11 cellular contexts compared by ENCODE assay signal in genomic region chr14:24426912-24427536, GRCh38. TPM values are rescaled to one million over a fixed set of nuclear protein-coding genes. Genes with fewer than 3 reads are reported as not detected.
DNase-seq lines count a peak whose midpoint lies in the region; ATAC-seq and TF ChIP-seq lines count a peak whose summit lies in the region.
"Had no signal": no experiment of that assay in that cellular context is flagged by ENCODE, and none has a peak within 500 bp of the region (broad histone marks: within the 10 kb centered on the region; RNA-seq: fewer than 3 reads in every experiment).

No MANE protein-coding gene starts in this region.

- TF ChIP-seq POLR2A in breast epithelium (IDR thresholded peaks at IDR 0.05), result no peak

- no peak overlapping the region for H3K27ac ChIP-seq in breast epithelium
- no peak overlapping the region for H3K27ac ChIP-seq in SK-N-SH (ENCODE audit: low read depth in 2 of 2, low read length in 1 of 2)
- H3K27ac ChIP-seq in psoas muscle, result no peak overlapping the region

- H3K4me1 ChIP-seq in breast epithelium, result peaks cover 6 to 10% of the 10 kb centered on the region in 2 donors
- H3K4me1 ChIP-seq in SK-N-SH (ENCODE audit: control insufficient read depth in 1 of 2, insufficient read depth in 2 of 2, low read depth in 1 of 2, low read length in 1 of 2), result peaks cover 24 to 28% of the 10 kb centered on the region in 2 experiments; a peak in 3 of 4 replicates
- peaks cover 13% of the 10 kb centered on the region for H3K4me1 ChIP-seq in psoas muscle

- H4K20me1 ChIP-seq in SK-N-SH (ENCODE audit: insufficient read depth), result peaks cover 2% of the 10 kb centered on the region

- TF ChIP-seq CTCF in MCF 10A (IDR thresholded peaks at IDR 0.05; ENCODE audit: unreplicated experiment) (no peak), breast epithelium (IDR thresholded peaks at IDR 0.05) (no peak), WTC11 (IDR thresholded peaks at IDR 0.05) (no peak), type B pancreatic cell (conservative IDR thresholded peaks at IDR 0.05) (no peak), SK-N-SH (IDR thresholded peaks at IDR 0.05) (no peak), psoas muscle (IDR thresholded peaks at IDR 0.05) (no peak)

- H3K4me2 ChIP-seq in SK-N-SH, result no peak overlapping the region

- H3K4me3 Mint-ChIP-seq in MCF 10A (ENCODE audit: unreplicated experiment) (no peak overlapping the region), WTC11 (no peak overlapping the region), type B pancreatic cell (peak overlapping the region; percentile 42)

- H3K9me3 ChIP-seq in breast epithelium (no peaks in the 10 kb centered on the region), SK-N-SH (no peaks in the 10 kb centered on the region), psoas muscle (no peaks in the 10 kb centered on the region)

- H3F3A ChIP-seq in SK-N-SH (replicated peaks; ENCODE audit: insufficient read depth), result peaks cover 7% of the 10 kb centered on the region

- no peaks in the 10 kb centered on the region for H3K9me3 Mint-ChIP-seq in MCF 10A (ENCODE audit: unreplicated experiment)
- no peaks in the 10 kb centered on the region for H3K9me3 Mint-ChIP-seq in WTC11
- no peaks in the 10 kb centered on the region for H3K9me3 Mint-ChIP-seq in type B pancreatic cell

- H3K4me1 Mint-ChIP-seq in MCF 10A (ENCODE audit: insufficient read depth, unreplicated experiment), result peaks cover 36% of the 10 kb centered on the region
- H3K4me1 Mint-ChIP-seq in WTC11, result peaks cover 31% of the 10 kb centered on the region
- H3K4me1 Mint-ChIP-seq in type B pancreatic cell (ENCODE audit: unreplicated experiment), result peaks cover 11% of the 10 kb centered on the region

- H3K36me3 ChIP-seq in breast epithelium, result no peaks in the 10 kb centered on the region
- H3K36me3 ChIP-seq in SK-N-SH (replicated peaks in 1 of 2; ENCODE audit: control insufficient read depth in 1 of 2, insufficient read depth in 2 of 2, low read length in 1 of 2), result peaks cover 0 to 3% of the 10 kb centered on the region in 2 experiments
- peaks cover 0 to 10% of the 10 kb centered on the region in 2 donors for H3K36me3 ChIP-seq in psoas muscle (ENCODE audit: insufficient read depth in 1 of 2, low read depth in 1 of 2)

- H3K4me3 ChIP-seq in breast epithelium (no peak overlapping the region), SK-N-SH (ENCODE audit: low read depth in 2 of 2, low read length in 1 of 2) (no peak overlapping the region), psoas muscle (no peak overlapping the region)
- H3K4me3 ChIP-seq: skin epidermis had no signal

- DNase-seq in MCF 10A (ENCODE audit: unreplicated experiment), result no peak
- DNase-seq in breast epithelium (ENCODE audit: low spot score in 2 of 2), result no peak
- peak; percentile 70 for DNase-seq in WTC11 (ENCODE audit: low spot score)
- peak; percentile 68 for DNase-seq in islet precursor cell
- no peak for DNase-seq in type B pancreatic cell (ENCODE audit: extremely low spot score, unreplicated experiment)
- DNase-seq in SK-N-SH, result no peak
- no peak for DNase-seq in medulla oblongata (ENCODE audit: extremely low spot score)
- no peak for DNase-seq in psoas muscle
- DNase-seq: effector CD4-positive, alpha-beta T cell; NCI-H1048 had no signal

- H3K9me2 ChIP-seq in SK-N-SH, result no peaks in the 10 kb centered on the region

- peaks cover 19% of the 10 kb centered on the region for H3K79me2 ChIP-seq in SK-N-SH (ENCODE audit: insufficient read depth)

- intact Hi-C loops in MCF 10A (cut with micrococcal nuclease), result no loop called here
- intact Hi-C loops in breast epithelium (cut with DNase I; ENCODE audit: low total_unique reads), result no loop called here
- intact Hi-C loops in psoas muscle (cut with DNase I), result loop anchor here in 1 of 2 donors (1.0 kb wide), 1 partner anchor 18 kb away; no protein-coding TSS in a partner anchor

- H3K9ac ChIP-seq in SK-N-SH, result no peak overlapping the region

- POLR2A ChIA-PET in MCF 10A (lab: Yijun Ruan, JAX), result interaction anchor here (0.7 to 2.9 kb wide), 7 partner anchors 9 to 108 kb away, joined by 3 to 15 read pairs (median 4); partner anchors contain the start of gene SDR39U1
- POLR2A ChIA-PET in WTC11 (lab: Charles Lee), result interaction anchor here (1.1 kb wide), 1 partner anchor 12 kb away, joined by 3 read pairs; no protein-coding TSS in a partner anchor
- POLR2A ChIA-PET in SK-N-SH (lab: Yijun Ruan, JAX), result no interaction called here

- WGBS in SK-N-SH (ENCODE audit: low lambda C conversion rate), result 93% methylated on average over 8 of the region's 8 CpGs
- 77 to 82% (median 81%) methylated on average over 8 of the region's 8 CpGs for WGBS in psoas muscle, 3 donors

- no peak for TF ChIP-seq EP300 in SK-N-SH (IDR thresholded peaks at IDR 0.05; ENCODE audit: borderline replicate concordance in 1 of 2, low read depth in 1 of 2, low read length in 1 of 2)

- no peak overlapping the region for H2AFZ ChIP-seq in SK-N-SH (ENCODE audit: low read depth)

- H3K36me3 Mint-ChIP-seq in MCF 10A (ENCODE audit: insufficient read depth, unreplicated experiment) (peaks cover 8% of the 10 kb centered on the region), WTC11 (0 out of 2 replicates have a peak, but pooled peaks cover 2% of the 10 kb centered on the region), type B pancreatic cell (peaks cover 6% of the 10 kb centered on the region)

- no TSS peak for BruUV-seq in MCF 10A (replicated peaks; lab: Mats Ljungman, UMichigan)

- CTCF ChIA-PET in MCF 10A (lab: Yijun Ruan, JAX), result interaction anchor here (1.2 to 12.0 kb wide), 4 partner anchors 9 to 92 kb away, joined by 3 to 626 read pairs (median 17); partner anchors contain the start of genes ADCY4 and RIPK3
- CTCF ChIA-PET in WTC11 (lab: Charles Lee), result interaction anchor here (1.0 to 11.4 kb wide), 15 partner anchors 8 to 108 kb away, joined by 3 to 518 read pairs (median 4); partner anchors contain the start of genes ADCY4, NFATC4, NYNRIN and RIPK3
- CTCF ChIA-PET in SK-N-SH (lab: Yijun Ruan, JAX), result interaction anchor here (0.7 to 16.1 kb wide), 7 partner anchors 8 to 95 kb away, joined by 3 to 275 read pairs (median 5); no protein-coding TSS in a partner anchor

- peak; percentile 15 for ATAC-seq in WTC11
- ATAC-seq in psoas muscle, result no peak

- H3K27ac Mint-ChIP-seq in MCF 10A (ENCODE audit: low read depth, unreplicated experiment) (peak overlapping the region; percentile 80), WTC11 (no peak overlapping the region), type B pancreatic cell (peak overlapping the region; percentile 48)

- H3K27me3 Mint-ChIP-seq in MCF 10A (ENCODE audit: insufficient read depth, unreplicated experiment) (no peaks in the 10 kb centered on the region), WTC11 (ENCODE audit: low read depth) (peaks cover 19% of the 10 kb centered on the region), type B pancreatic cell (no peaks in the 10 kb centered on the region)

- H3K27me3 ChIP-seq in breast epithelium, result no peaks in the 10 kb centered on the region
- no peaks in the 10 kb centered on the region for H3K27me3 ChIP-seq in SK-N-SH (ENCODE audit: insufficient read depth)
- H3K27me3 ChIP-seq in psoas muscle (ENCODE audit: insufficient read depth in 3 of 3, low read length in 2 of 3), result no peaks in the 10 kb centered on the region

- no peak for TF ChIP-seq RAD21 in SK-N-SH (IDR thresholded peaks at IDR 0.05; ENCODE audit: low read length)

RNA-seq across cellular contexts. Expression of gene CBLN3, which starts 2.4 kb away (rescaled TPM):
- total RNA-seq in MCF 10A (2022) (2.4 TPM in 2 replicates), breast epithelium (1 to 10 TPM; 1.6 to 3.8 (median 2.3) TPM), WTC11 (2021) (0.94 to 2.1 TPM (median 1.5 TPM) in 3 replicates), type B pancreatic cell (ENCODE audit: low replicate concordance) (1.4 and 2.4 TPM in 2 replicates), psoas muscle (1 to 10 TPM in 1 of 4 donors, under 1 TPM in 3; 0.66 to 1.5 (median 0.76) TPM)
- polyA plus RNA-seq in SK-N-SH (2012; rRNA removed) (1.8 TPM in 2 replicates), psoas muscle (under 1 TPM; 0.38 to 0.78 (median 0.70) TPM)
- polyA plus RNA-seq in SK-N-SH (2012; cell fraction: cytosol; rRNA removed), result 0.92 and 0.93 TPM in 2 replicates
- 12.6 and 14.2 TPM in 2 replicates for polyA plus RNA-seq in SK-N-SH (2012; cell fraction: nucleus; rRNA removed)

RNA-seq across cellular contexts. Expression of gene KHNYN, which starts 2.7 kb away (rescaled TPM):
- total RNA-seq in MCF 10A (2022) (63.0 TPM in 2 replicates), breast epithelium (10 to 100 TPM; 48.5 to 68.1 (median 63.9) TPM), WTC11 (2021) (33.2 to 34.2 TPM (median 33.3 TPM) in 3 replicates), type B pancreatic cell (ENCODE audit: low replicate concordance) (81.3 and 113 TPM in 2 replicates), psoas muscle (10 to 100 TPM; 25.8 to 44.2 (median 41.3) TPM)
- polyA plus RNA-seq in SK-N-SH (2012; rRNA removed) (18.3 and 21.8 TPM in 2 replicates), psoas muscle (10 to 100 TPM; 15.3 to 74.9 (median 35.9) TPM)
- 9.9 and 13.6 TPM in 2 replicates for polyA plus RNA-seq in SK-N-SH (2012; cell fraction: cytosol; rRNA removed)
- polyA plus RNA-seq in SK-N-SH (2012; cell fraction: nucleus; rRNA removed), result 43.9 and 56.3 TPM in 2 replicates

RNA-seq across cellular contexts. Expression of gene SDR39U1, which starts 15.6 kb away (rescaled TPM):
- total RNA-seq in MCF 10A (2022) (53.2 and 58.7 TPM in 2 replicates), breast epithelium (10 to 100 TPM; 42.1 to 63.4 (median 53.4) TPM), WTC11 (2021) (55.0 to 59.2 TPM (median 56.7 TPM) in 3 replicates), type B pancreatic cell (ENCODE audit: low replicate concordance) (54.1 and 62.1 TPM in 2 replicates), psoas muscle (10 to 100 TPM; 55.7 to 75.2 (median 63.8) TPM)
- polyA plus RNA-seq in SK-N-SH (2012; rRNA removed) (81.8 and 88.4 TPM in 2 replicates), psoas muscle (100 to 1,000 TPM in 1 of 3 donors, 10 to 100 TPM in 2; 62.9 to 110 (median 63.6) TPM)
- 41.3 and 52.9 TPM in 2 replicates for polyA plus RNA-seq in SK-N-SH (2012; cell fraction: cytosol; rRNA removed)
- polyA plus RNA-seq in SK-N-SH (2012; cell fraction: nucleus; rRNA removed), result 292 and 320 TPM in 2 replicates

RNA-seq across cellular contexts. Expression of gene NYNRIN, which starts 28.2 kb away (rescaled TPM):
- not detected in 2 replicates for total RNA-seq in MCF 10A (2022)
- 1 to 10 TPM; 6.4 to 8.2 (median 7.7) TPM for total RNA-seq in breast epithelium
- 16.6 to 18.3 TPM (median 17.9 TPM) in 3 replicates for total RNA-seq in WTC11 (2021)
- total RNA-seq in type B pancreatic cell (ENCODE audit: low replicate concordance), result 79.2 and 129 TPM in 2 replicates
- 4.7 and 4.8 TPM in 2 replicates for polyA plus RNA-seq in SK-N-SH (2012; rRNA removed)
- 1.7 and 2.7 TPM in 2 replicates for polyA plus RNA-seq in SK-N-SH (2012; cell fraction: cytosol; rRNA removed)
- 6.6 and 8.6 TPM in 2 replicates for polyA plus RNA-seq in SK-N-SH (2012; cell fraction: nucleus; rRNA removed)
- total RNA-seq in psoas muscle, result 1 to 10 TPM; 2.1 to 8.0 (median 2.4) TPM
- 1 to 10 TPM; 1.1 to 1.5 (median 1.2) TPM for polyA plus RNA-seq in psoas muscle

RNA-seq across cellular contexts. Expression of gene NFATC4, which starts 59.0 kb away (rescaled TPM):
- total RNA-seq in MCF 10A (2022) (0.23 and 1.7 TPM in 2 replicates), breast epithelium (10 to 100 TPM; 28.6 to 67.2 (median 32.8) TPM), WTC11 (2021) (60.7 to 101 TPM (median 95.9 TPM) in 3 replicates), type B pancreatic cell (ENCODE audit: low replicate concordance) (33.8 and 130 TPM in 2 replicates), psoas muscle (10 to 100 TPM in 2 of 4 donors, 1 to 10 TPM in 2; 2.7 to 12.0 (median 7.8) TPM)
- polyA plus RNA-seq in SK-N-SH (2012; rRNA removed) (24.9 and 25.3 TPM in 2 replicates), psoas muscle (1 to 10 TPM; 5.5 to 7.9 (median 7.3) TPM)
- 4.8 and 5.9 TPM in 2 replicates for polyA plus RNA-seq in SK-N-SH (2012; cell fraction: cytosol; rRNA removed)
- 152 and 250 TPM in 2 replicates for polyA plus RNA-seq in SK-N-SH (2012; cell fraction: nucleus; rRNA removed)

Comparison
In these comparisons a context has a peak if more than half of its experiments do, and no peak if none do; other contexts are left out.
1. DNase-seq: peak in WTC11 (single experiment) and islet precursor cell (single experiment); none in MCF 10A (single experiment), breast epithelium (0 of 2), type B pancreatic cell (single experiment), SK-N-SH (single experiment), medulla oblongata (single experiment) and psoas muscle (0 of 2).